In the genomic region with DNA sequence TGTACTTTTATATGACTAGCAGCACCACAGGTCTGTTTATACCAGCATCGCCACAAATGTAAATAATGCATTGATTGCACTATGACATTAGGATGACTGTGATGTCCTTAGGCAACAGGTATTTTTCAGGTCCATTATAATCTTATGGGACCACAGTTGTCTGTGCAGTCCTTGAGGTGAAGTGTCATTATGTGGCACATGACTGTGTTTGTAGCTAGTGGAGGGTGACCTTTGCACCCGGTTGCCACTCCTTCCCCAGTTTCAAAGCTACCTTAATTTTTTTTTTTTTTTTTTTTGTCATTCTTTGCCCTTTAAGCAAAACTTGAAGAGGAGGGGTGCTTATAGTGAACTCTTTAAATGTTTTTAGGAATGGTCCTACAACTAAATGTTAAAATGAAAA, we compare ENCODE assay signal across 23 cellular contexts.
"Had no signal": no experiment of that assay in that cellular context is flagged by ENCODE, and none has a peak within 500 bp of the region (broad histone marks: within the 10 kb centered on the region; RNA-seq: fewer than 3 reads in every experiment).

No MANE protein-coding gene starts in this region.

- ATAC-seq: activated CD4-positive, alpha-beta T cell treated with anti-CD3 and anti-CD28 coated beads for 36 hours; T-cell had no signal

- H3K9me3 ChIP-seq: adrenal gland, Peyer's patch had no signal

- DNase-seq: activated CD4-positive, alpha-beta memory T cell treated with anti-CD3 and anti-CD28 coated beads, Interleukin-2, amount 10 ng/mL, durations not matched to agents 7 days and 5 days; activated CD4-positive, alpha-beta T cell treated with anti-CD3 and anti-CD28 coated beads for 36 hours; activated CD4-positive, alpha-beta T cell treated with anti-CD3 and anti-CD28 coated beads, Interleukin-2, amount 50 U/mL, for 1 hour; activated CD8-positive, alpha-beta memory T cell treated with anti-CD3 and anti-CD28 coated beads, Interleukin-2, amount 50 U/mL, for 4 hours; activated naive CD4-positive, alpha-beta T cell treated with anti-CD3 and anti-CD28 coated beads, Interleukin-2, amount 50 U/mL, for 16 hours; activated naive CD8-positive, alpha-beta T cell treated with anti-CD3 and anti-CD28 coated beads, Interleukin-2, amount 10 ng/mL, durations not matched to agents 7 days and 5 days; adrenal gland; anterior cingulate cortex; cerebellar nuclear complex; Kasumi-1; KBM-7; NCI-H1048; NCI-H1930; NCI-H2107; NCI-H510A treated with DMSO at 0.1 percent for 48 hours; NCI-H69; NK-92 treated with Interleukin-12 subunit alpha and Interleukin-12 subunit beta, amount 100 ng/mL, for 24 hours; OCI-M1; SIG-M5; T-cell; T-helper 2 cell; WERI-Rb-1 had no signal

- H3K36me3 ChIP-seq: adrenal gland, Peyer's patch, WERI-Rb-1 had no signal

- H3K4me3 Mint-ChIP-seq: activated CD4-positive, alpha-beta memory T cell treated with anti-CD3 and anti-CD28 coated beads, Interleukin-2, amount 10 ng/mL, durations not matched to agents 7 days and 5 days; activated CD4-positive, alpha-beta T cell treated with anti-CD3 and anti-CD28 coated beads for 36 hours; activated naive CD8-positive, alpha-beta T cell treated with anti-CD3 and anti-CD28 coated beads, Interleukin-2, amount 10 ng/mL, durations not matched to agents 7 days and 5 days; T-cell had no signal

- H3K27me3 ChIP-seq: adrenal gland, Peyer's patch had no signal

- H3K27me3 Mint-ChIP-seq: activated CD4-positive, alpha-beta memory T cell treated with anti-CD3 and anti-CD28 coated beads, Interleukin-2, amount 10 ng/mL, durations not matched to agents 7 days and 5 days had no signal

- H3K27ac Mint-ChIP-seq: activated CD4-positive, alpha-beta memory T cell treated with anti-CD3 and anti-CD28 coated beads, Interleukin-2, amount 10 ng/mL, durations not matched to agents 7 days and 5 days; activated CD4-positive, alpha-beta T cell treated with anti-CD3 and anti-CD28 coated beads for 36 hours; activated naive CD8-positive, alpha-beta T cell treated with anti-CD3 and anti-CD28 coated beads, Interleukin-2, amount 10 ng/mL, durations not matched to agents 7 days and 5 days; T-cell had no signal

- H3K4me1 Mint-ChIP-seq: activated CD4-positive, alpha-beta memory T cell treated with anti-CD3 and anti-CD28 coated beads, Interleukin-2, amount 10 ng/mL, durations not matched to agents 7 days and 5 days; activated CD4-positive, alpha-beta T cell treated with anti-CD3 and anti-CD28 coated beads for 36 hours; activated naive CD8-positive, alpha-beta T cell treated with anti-CD3 and anti-CD28 coated beads, Interleukin-2, amount 10 ng/mL, durations not matched to agents 7 days and 5 days; T-cell had no signal

- H3K36me3 Mint-ChIP-seq: activated naive CD8-positive, alpha-beta T cell treated with anti-CD3 and anti-CD28 coated beads, Interleukin-2, amount 10 ng/mL, durations not matched to agents 7 days and 5 days; T-cell had no signal

- H3K4me3 ChIP-seq: adrenal gland, Peyer's patch had no signal

- H3K9me3 Mint-ChIP-seq: activated CD4-positive, alpha-beta memory T cell treated with anti-CD3 and anti-CD28 coated beads, Interleukin-2, amount 10 ng/mL, durations not matched to agents 7 days and 5 days had no signal

- H3K4me1 ChIP-seq: adrenal gland, Peyer's patch had no signal

- H3K27ac ChIP-seq: adrenal gland, Peyer's patch, WERI-Rb-1 had no signal
